8 cellular contexts compared by ENCODE assay signal in the genomic region with DNA sequence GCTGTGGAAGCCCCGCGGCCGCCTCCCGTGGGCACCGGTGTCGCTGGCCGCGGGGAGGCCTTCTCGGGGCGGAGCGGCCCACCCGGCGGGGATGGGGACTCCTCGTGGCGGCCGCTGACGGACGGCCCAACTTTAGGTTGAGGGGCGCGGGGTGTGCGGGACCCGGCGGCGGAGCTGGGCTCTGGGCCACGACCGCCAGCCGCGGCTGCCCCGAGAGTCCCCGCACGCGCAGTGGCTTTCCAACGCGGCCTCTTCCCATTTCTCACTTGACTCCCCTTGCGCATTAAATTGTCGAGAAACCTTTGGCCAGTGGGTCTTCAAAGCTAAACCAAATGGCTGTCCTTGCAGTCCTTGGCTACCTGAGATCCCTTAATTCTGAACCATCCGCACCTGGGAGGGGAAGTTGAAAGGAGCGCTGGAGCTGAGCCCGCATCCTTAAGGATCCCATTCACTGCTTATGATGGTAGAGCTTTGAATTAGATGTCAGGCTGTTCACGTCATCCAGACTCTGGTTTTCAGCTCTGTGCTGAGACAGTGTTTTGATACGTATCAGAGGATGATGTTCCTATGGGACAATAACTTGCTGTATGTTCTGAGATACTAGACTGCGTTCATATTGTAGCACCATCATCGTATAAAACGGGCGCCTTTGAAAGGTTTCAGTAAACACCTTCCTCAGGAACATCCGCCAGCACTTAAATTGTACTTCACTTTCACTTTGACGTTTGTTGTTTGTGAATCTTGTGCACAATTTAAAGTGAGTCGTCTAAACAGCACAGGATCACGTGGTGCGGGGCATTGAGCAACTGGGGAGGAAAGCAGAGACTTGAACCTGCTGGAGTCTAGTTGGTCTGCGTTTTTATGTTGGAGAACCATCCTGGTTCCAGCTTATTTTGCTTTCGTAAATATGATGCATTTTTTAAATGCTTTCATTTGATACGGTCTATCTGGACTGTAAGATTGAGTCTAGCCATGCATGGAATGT. TPM values are rescaled to one million over a fixed set of nuclear protein-coding genes. Genes with fewer than 3 reads are reported as not detected.
DNase-seq lines count a peak whose midpoint lies in the region; ATAC-seq and TF ChIP-seq lines count a peak whose summit lies in the region.

No MANE protein-coding gene starts in this region.

- no peak for TF ChIP-seq CTCF in RWPE2 (IDR thresholded peaks at IDR 0.05; ENCODE audit: poor library complexity, severe bottlenecking)

- H3K4me3 Mint-ChIP-seq in activated naive CD4-positive, alpha-beta T cell treated with anti-CD3 and anti-CD28 coated beads, Interleukin-2, amount 10 ng/mL, durations not matched to agents 7 days and 5 days = peak overlapping the region; percentile 89

- H3K36me3 ChIP-seq in RWPE2 (ENCODE audit: low read depth) (peaks cover 15% of the 10 kb centered on the region; the same call in 1 of the 2 replicates), thymus (ENCODE audit: control insufficient read depth, insufficient read depth) (no peaks in the 10 kb centered on the region)

- peak overlapping the region; percentile 99 for H3K27ac Mint-ChIP-seq in activated naive CD4-positive, alpha-beta T cell treated with anti-CD3 and anti-CD28 coated beads, Interleukin-2, amount 10 ng/mL, durations not matched to agents 7 days and 5 days

- H3K4me1 ChIP-seq in RWPE2 (ENCODE audit: insufficient read depth, poor library complexity, severe bottlenecking) = peaks cover 47% of the 10 kb centered on the region
- peaks cover 21% of the 10 kb centered on the region for H3K4me1 ChIP-seq in thymus (ENCODE audit: control insufficient read depth, insufficient read depth, low read length)

- no peaks in the 10 kb centered on the region for H3K9me3 ChIP-seq in RWPE2 (ENCODE audit: severe bottlenecking)
- H3K9me3 ChIP-seq in thymus (ENCODE audit: control insufficient read depth) = no peaks in the 10 kb centered on the region

- ATAC-seq in HG03045 (IDR thresholded peaks at IDR 0.05; ENCODE audit: unreplicated experiment) (peak; percentile 30), RWPE2 (ENCODE audit: low read depth) (peak; percentile 56)

- H3K4me3 ChIP-seq in RWPE2 (ENCODE audit: severe bottlenecking) (peak overlapping the region; percentile 54), thymus (ENCODE audit: low read length) (peak overlapping the region; percentile 85)

- peak; percentile 37 to 60 for DNase-seq in NCI-H524 (lab: John Stamatoyannopoulos, UW)
- no peak for DNase-seq in NCI-H524 treated with DMSO at 0.1 percent for 48 hours (lab: John Stamatoyannopoulos, UW)
- no peak for DNase-seq in RWPE2 (ENCODE audit: low spot score)
- peak; percentile 91 for DNase-seq in activated naive CD4-positive, alpha-beta T cell treated with anti-CD3 and anti-CD28 coated beads, Interleukin-2, amount 10 ng/mL, durations not matched to agents 7 days and 5 days
- peak; percentile 54 for DNase-seq in germinal center (ENCODE audit: low spot score)
- DNase-seq in occipital lobe (lab: John Stamatoyannopoulos, UW) = peak; percentile 41

- H3K9me3 Mint-ChIP-seq in activated naive CD4-positive, alpha-beta T cell treated with anti-CD3 and anti-CD28 coated beads, Interleukin-2, amount 10 ng/mL, durations not matched to agents 7 days and 5 days = no peaks in the 10 kb centered on the region

- peaks cover 13% of the 10 kb centered on the region for H3K36me3 Mint-ChIP-seq in activated naive CD4-positive, alpha-beta T cell treated with anti-CD3 and anti-CD28 coated beads, Interleukin-2, amount 10 ng/mL, durations not matched to agents 7 days and 5 days

- CTCF ChIA-PET in activated naive CD4-positive, alpha-beta T cell treated with anti-CD3 and anti-CD28 coated beads, Interleukin-2, amount 10 ng/mL, durations not matched to agents 7 days and 5 days (lab: Charles Lee) = interaction anchor here (0.8 to 1.5 kb wide), 2 partner anchors 13 to 157 kb away, joined by 5 to 6 read pairs; no protein-coding TSS in a partner anchor

- peaks cover 58% of the 10 kb centered on the region for H3K4me1 Mint-ChIP-seq in activated naive CD4-positive, alpha-beta T cell treated with anti-CD3 and anti-CD28 coated beads, Interleukin-2, amount 10 ng/mL, durations not matched to agents 7 days and 5 days

- H3K27me3 Mint-ChIP-seq in activated naive CD4-positive, alpha-beta T cell treated with anti-CD3 and anti-CD28 coated beads, Interleukin-2, amount 10 ng/mL, durations not matched to agents 7 days and 5 days = peaks cover 20% of the 10 kb centered on the region

- peak overlapping the region; percentile 98 for H3K27ac ChIP-seq in RWPE2 (ENCODE audit: poor library complexity, severe bottlenecking)
- H3K27ac ChIP-seq in thymus (ENCODE audit: low read depth) = peak overlapping the region; percentile 98

- WGBS in thymus = 2% methylated on average over 53 of the region's 53 CpGs

- no peaks in the 10 kb centered on the region for H3K27me3 ChIP-seq in RWPE2 (ENCODE audit: insufficient read depth, poor library complexity, severe bottlenecking)
- H3K27me3 ChIP-seq in thymus (ENCODE audit: control insufficient read depth, insufficient read depth) = no peaks in the 10 kb centered on the region

RNA-seq across cellular contexts. Expression of a gene that starts 0.9 kb away (rescaled TPM):
- total RNA-seq in occipital lobe = 51.5 TPM
- polyA plus RNA-seq in thymus = 28.2 TPM

RNA-seq across cellular contexts. Expression of a gene that starts 41.8 kb away (rescaled TPM):
- total RNA-seq in occipital lobe = under 0.01 TPM
- 0.02 TPM for polyA plus RNA-seq in thymus

Comparison
In these comparisons a context has a peak if more than half of its experiments do, and no peak if none do; other contexts are left out.
1. DNase-seq: peak in NCI-H524 (2 of 2), activated naive CD4-positive, alpha-beta T cell treated with anti-CD3 and anti-CD28 coated beads, Interleukin-2, amount 10 ng/mL, durations not matched to agents 7 days and 5 days (single experiment), germinal center (single experiment) and occipital lobe (single experiment); none in NCI-H524 treated with DMSO at 0.1 percent for 48 hours (single experiment) and RWPE2 (single experiment).